22 cellular contexts compared by ENCODE assay signal in genomic region chr5:175253597-175253996, GRCh38.
DNase-seq lines count a peak whose midpoint lies in the region; ATAC-seq, FAIRE-seq and TF ChIP-seq lines count a peak whose summit lies in the region.
"Had no signal": no experiment of that assay in that cellular context is flagged by ENCODE, and none has a peak within 500 bp of the region (broad histone marks: within the 10 kb centered on the region; RNA-seq: fewer than 3 reads in every experiment).

No MANE protein-coding gene starts in this region.

- no peak overlapping the region for H2AFZ ChIP-seq in HCT116 (ENCODE audit: low read depth, low read length, poor library complexity, severe bottlenecking)
- no peak overlapping the region for H2AFZ ChIP-seq in keratinocyte (ENCODE audit: control insufficient read depth, low read length)

- H3K27me3 Mint-ChIP-seq in activated CD4-positive, alpha-beta memory T cell treated with anti-CD3 and anti-CD28 coated beads, Interleukin-2, amount 10 ng/mL, durations not matched to agents 7 days and 5 days: no peaks in the 10 kb centered on the region

- intact Hi-C loops in HCT116 (cut with micrococcal nuclease): no loop called here
- intact Hi-C loops in adrenal gland (cut with DNase I): no loop called here

- H3K9me3 Mint-ChIP-seq in stimulated activated effector memory CD8-positive, alpha-beta T cell treated with anti-CD3 and anti-CD28 coated beads, Interleukin-12 subunit alpha, Interleukin-12 subunit beta, amount 100 ng/mL, for 72 hours: no peaks in the 10 kb centered on the region
- no peaks in the 10 kb centered on the region for H3K9me3 Mint-ChIP-seq in activated CD4-positive, alpha-beta memory T cell treated with anti-CD3 and anti-CD28 coated beads, Interleukin-2, amount 10 ng/mL, durations not matched to agents 7 days and 5 days
- H3K9me3 Mint-ChIP-seq: nephron had no signal

- H3K4me2 ChIP-seq in HCT116 (ENCODE audit: low read length) (peak overlapping the region; percentile 43), keratinocyte (ENCODE audit: control insufficient read depth, extremely low read depth, insufficient read depth, low read depth, low read length) (no peak overlapping the region)

- H3K9ac ChIP-seq in HCT116 (ENCODE audit: low read length) (no peak overlapping the region), keratinocyte (ENCODE audit: control insufficient read depth, extremely low read depth, insufficient read depth, low read length) (no peak overlapping the region), stomach smooth muscle (ENCODE audit: low read length in 2 of 2) (no peak overlapping the region)

- H4K20me1 ChIP-seq in HCT116 (ENCODE audit: insufficient read depth): no peaks in the 10 kb centered on the region
- no peaks in the 10 kb centered on the region for H4K20me1 ChIP-seq in keratinocyte (ENCODE audit: control insufficient read depth, extremely low read depth, insufficient read depth, low read length)

- no peaks in the 10 kb centered on the region for H3K9me2 ChIP-seq in HCT116 (ENCODE audit: insufficient read depth)

- H3K9me3 ChIP-seq in HCT116 (ENCODE audit: control insufficient read depth in 1 of 2, insufficient read depth in 1 of 2, low read depth in 1 of 2, low read length in 2 of 2) (no peaks in the 10 kb centered on the region), adrenal gland (replicated peaks in 1 of 3) (no peaks in the 10 kb centered on the region), keratinocyte (ENCODE audit: control insufficient read depth, low read depth, low read length) (no peaks in the 10 kb centered on the region), stomach smooth muscle (ENCODE audit: control insufficient read depth in 2 of 2, low read length in 2 of 2) (no peaks in the 10 kb centered on the region)

- ATAC-seq in HCT116 (no peak), GM21515 (IDR thresholded peaks at IDR 0.05; ENCODE audit: unreplicated experiment) (no peak)
- no peak for ATAC-seq in stimulated activated effector memory CD8-positive, alpha-beta T cell treated with anti-CD3 and anti-CD28 coated beads, Interleukin-12 subunit alpha, Interleukin-12 subunit beta, amount 100 ng/mL, for 72 hours

- dilution Hi-C loops in keratinocyte (cut with MboI; ENCODE audit: extremely low pct_ligation_motif_present, low sequenced_read_pairs): no loop called here

- TF ChIP-seq POLR2A in HCT116 (IDR thresholded peaks at IDR 0.05; ENCODE audit: borderline replicate concordance, extremely low read depth, insufficient read depth, insufficient read length): no peak
- TF ChIP-seq POLR2A in adrenal gland (IDR thresholded peaks at IDR 0.05): no peak

- RAD21 ChIA-PET in HCT116 (lab: Charles Lee; ENCODE audit: low non-redundant PET in 1 of 2, low total read pairs in 2 of 2, uncharacterized antibody in 2 of 2, unreplicated experiment in 2 of 2): no interaction called here

- TF ChIP-seq RAD21 in HCT116 (IDR thresholded peaks at IDR 0.05; ENCODE audit: low read depth): no peak

- no peaks in the 10 kb centered on the region for H3K79me2 ChIP-seq in HCT116 (ENCODE audit: insufficient read depth, low read length)
- H3K79me2 ChIP-seq in keratinocyte (ENCODE audit: control insufficient read depth, insufficient read depth, low read length): no peaks in the 10 kb centered on the region

- H3K4me3 ChIP-seq in HCT116 (replicated peaks in 1 of 2; ENCODE audit: low read depth in 1 of 2, low read length in 2 of 2): no peak overlapping the region
- H3K4me3 ChIP-seq in adrenal gland: no peak overlapping the region
- no peak overlapping the region for H3K4me3 ChIP-seq in keratinocyte (ENCODE audit: control insufficient read depth in 2 of 3, extremely low read depth in 1 of 3, insufficient read depth in 2 of 3, low read depth in 1 of 3, low read length in 3 of 3)
- H3K4me3 ChIP-seq in stomach smooth muscle (ENCODE audit: low read length in 2 of 2): peak overlapping the region in 1 of 2 donors; percentile 15

- WGBS in adrenal gland, 4 donors: 58 to 62% (median 60%) methylated on average over 8 of the region's 8 CpGs

- H3K36me3 ChIP-seq in HCT116 (ENCODE audit: control insufficient read depth in 1 of 2, insufficient read depth in 2 of 2, low read length in 2 of 2) (no peaks in the 10 kb centered on the region), adrenal gland (replicated peaks in 1 of 2) (no peaks in the 10 kb centered on the region), keratinocyte (ENCODE audit: control insufficient read depth in 2 of 2, extremely low read depth in 1 of 2, insufficient read depth in 2 of 2, low read length in 2 of 2) (no peaks in the 10 kb centered on the region), stomach smooth muscle (ENCODE audit: control insufficient read depth in 2 of 2, insufficient read depth in 2 of 2, low read length in 2 of 2) (no peaks in the 10 kb centered on the region)

- H3K4me3 Mint-ChIP-seq in stimulated activated effector memory CD8-positive, alpha-beta T cell treated with anti-CD3 and anti-CD28 coated beads, Interleukin-12 subunit alpha, Interleukin-12 subunit beta, amount 100 ng/mL, for 72 hours: no peak overlapping the region
- H3K4me3 Mint-ChIP-seq in activated CD4-positive, alpha-beta memory T cell treated with anti-CD3 and anti-CD28 coated beads, Interleukin-2, amount 10 ng/mL, durations not matched to agents 7 days and 5 days: no peak overlapping the region
- H3K4me3 Mint-ChIP-seq: nephron had no signal

- peak; percentile 48 for FAIRE-seq in keratinocyte (lab: Jason Lieb, UNC)
- FAIRE-seq: urothelium cell line had no signal

- no peak for DNase-seq in HCT116 (ENCODE audit: low read depth, low spot score)
- no peak for DNase-seq in adrenal gland
- no peak for DNase-seq in keratinocyte (ENCODE audit: low read depth, low spot score)
- DNase-seq in HK-2 (ENCODE audit: unreplicated experiment): no peak
- no peak for DNase-seq in stimulated activated effector memory CD8-positive, alpha-beta T cell treated with anti-CD3 and anti-CD28 coated beads, Interleukin-12 subunit alpha, Interleukin-12 subunit beta, amount 100 ng/mL, for 72 hours (ENCODE audit: low spot score in 2 of 2)
- no peak for DNase-seq in activated CD4-positive, alpha-beta memory T cell treated with anti-CD3 and anti-CD28 coated beads, Interleukin-2, amount 10 ng/mL, durations not matched to agents 7 days and 5 days
- DNase-seq: activated CD4-positive, alpha-beta T cell treated with anti-CD3 and anti-CD28 coated beads for 4 hours; activated T-cell treated with anti-CD3 and anti-CD28 coated beads for 4 hours; C1 segment of cervical spinal cord; DMS79 treated with DMSO at 0.1 percent for 48 hours; erythroblast; HCEC 1CT; hippocampal formation; NCI-H1092; right cardiac atrium; Right ventricle myocardium superior; stimulated activated CD4-positive, alpha-beta T cell treated with anti-CD3 and anti-CD28 coated beads, Interleukin-2, amount 100 ng/mL, for 24 hours; T-helper 9 cell had no signal

- H3K4me1 ChIP-seq in HCT116 (ENCODE audit: control insufficient read depth in 1 of 2, insufficient read depth in 2 of 2, low read length in 2 of 2) (peaks cover 13 to 29% of the 10 kb centered on the region in 2 experiments; a peak in 3 of 4 replicates), adrenal gland (replicated peaks in 1 of 2) (peaks cover 0 to 4% of the 10 kb centered on the region in 2 donors), keratinocyte (ENCODE audit: control insufficient read depth, extremely low read depth, insufficient read depth, low read length) (no peaks in the 10 kb centered on the region), stomach smooth muscle (ENCODE audit: control insufficient read depth, insufficient read depth, low read length) (peaks cover 21% of the 10 kb centered on the region)

- H3K4me1 Mint-ChIP-seq in stimulated activated effector memory CD8-positive, alpha-beta T cell treated with anti-CD3 and anti-CD28 coated beads, Interleukin-12 subunit alpha, Interleukin-12 subunit beta, amount 100 ng/mL, for 72 hours: no peaks in the 10 kb centered on the region
- H3K4me1 Mint-ChIP-seq in activated CD4-positive, alpha-beta memory T cell treated with anti-CD3 and anti-CD28 coated beads, Interleukin-2, amount 10 ng/mL, durations not matched to agents 7 days and 5 days: peaks cover 1% of the 10 kb centered on the region
- H3K4me1 Mint-ChIP-seq: nephron had no signal

- H3K27me3 ChIP-seq in HCT116 (ENCODE audit: insufficient read depth, low read length) (peaks cover 4% of the 10 kb centered on the region; the same call in 1 of the 2 replicates), adrenal gland (no peaks in the 10 kb centered on the region), keratinocyte (ENCODE audit: control insufficient read depth, extremely low read depth, insufficient read depth, low read length) (no peaks in the 10 kb centered on the region), stomach smooth muscle (ENCODE audit: control insufficient read depth in 1 of 2, insufficient read depth in 2 of 2, low read length in 2 of 2) (no peaks in the 10 kb centered on the region)

- CTCF ChIA-PET in HCT116 (lab: Charles Lee): no interaction called here
- CTCF ChIA-PET in activated CD4-positive, alpha-beta memory T cell treated with anti-CD3 and anti-CD28 coated beads, Interleukin-2, amount 10 ng/mL, durations not matched to agents 7 days and 5 days (lab: Charles Lee): no interaction called here

- H3K27ac ChIP-seq in HCT116 (ENCODE audit: low read depth, low read length): no peak overlapping the region
- H3K27ac ChIP-seq in adrenal gland: peak overlapping the region in 3 of 5 donors; percentile 24 to 59 (median 30)
- H3K27ac ChIP-seq in keratinocyte (ENCODE audit: control insufficient read depth, insufficient read depth, low read length): no peak overlapping the region
- H3K27ac ChIP-seq in stomach smooth muscle (ENCODE audit: low read length): peak overlapping the region; percentile 67

- no peaks in the 10 kb centered on the region for H3K36me3 Mint-ChIP-seq in stimulated activated effector memory CD8-positive, alpha-beta T cell treated with anti-CD3 and anti-CD28 coated beads, Interleukin-12 subunit alpha, Interleukin-12 subunit beta, amount 100 ng/mL, for 72 hours
- no peaks in the 10 kb centered on the region for H3K36me3 Mint-ChIP-seq in activated CD4-positive, alpha-beta memory T cell treated with anti-CD3 and anti-CD28 coated beads, Interleukin-2, amount 10 ng/mL, durations not matched to agents 7 days and 5 days (ENCODE audit: low read depth)

- H3K27ac Mint-ChIP-seq in stimulated activated effector memory CD8-positive, alpha-beta T cell treated with anti-CD3 and anti-CD28 coated beads, Interleukin-12 subunit alpha, Interleukin-12 subunit beta, amount 100 ng/mL, for 72 hours: no peak overlapping the region
- H3K27ac Mint-ChIP-seq in activated CD4-positive, alpha-beta memory T cell treated with anti-CD3 and anti-CD28 coated beads, Interleukin-2, amount 10 ng/mL, durations not matched to agents 7 days and 5 days: no peak overlapping the region
- H3K27ac Mint-ChIP-seq: nephron had no signal

- BruUV-seq in HCT116 (replicated peaks; lab: Mats Ljungman, UMichigan): no TSS peak

- POLR2A ChIA-PET in HCT116 (lab: Charles Lee): no interaction called here
- POLR2A ChIA-PET in activated CD4-positive, alpha-beta memory T cell treated with anti-CD3 and anti-CD28 coated beads, Interleukin-2, amount 10 ng/mL, durations not matched to agents 7 days and 5 days (lab: Charles Lee): no interaction called here

- TF ChIP-seq CTCF in HCT116 (IDR thresholded peaks at IDR 0.05 in 2 of 3, conservative IDR thresholded peaks at IDR 0.05 in 1 of 3; ENCODE audit: borderline replicate concordance in 1 of 3, insufficient read depth in 1 of 3, low read depth in 2 of 3, low read length in 2 of 3) (no peak), adrenal gland (IDR thresholded peaks at IDR 0.05) (no peak), keratinocyte (optimal IDR thresholded peaks at IDR 0.05 in 1 of 3, IDR thresholded peaks at IDR 0.05 in 1 of 3, conservative IDR thresholded peaks at IDR 0.05 in 1 of 3; ENCODE audit: extremely low read depth in 1 of 3, insufficient read depth in 2 of 3, low read length in 3 of 3) (no peak)

- no peaks in the 10 kb centered on the region for H3K9me1 ChIP-seq in keratinocyte (ENCODE audit: control insufficient read depth, extremely low read depth, insufficient read depth, low read length)

Comparison
In these comparisons a context has a peak if more than half of its experiments do, and no peak if none do; other contexts are left out.
1. H3K27ac ChIP-seq: peak in adrenal gland (3 of 5) and stomach smooth muscle (single experiment); none in HCT116 (single experiment) and keratinocyte (single experiment).